In the genomic region with DNA sequence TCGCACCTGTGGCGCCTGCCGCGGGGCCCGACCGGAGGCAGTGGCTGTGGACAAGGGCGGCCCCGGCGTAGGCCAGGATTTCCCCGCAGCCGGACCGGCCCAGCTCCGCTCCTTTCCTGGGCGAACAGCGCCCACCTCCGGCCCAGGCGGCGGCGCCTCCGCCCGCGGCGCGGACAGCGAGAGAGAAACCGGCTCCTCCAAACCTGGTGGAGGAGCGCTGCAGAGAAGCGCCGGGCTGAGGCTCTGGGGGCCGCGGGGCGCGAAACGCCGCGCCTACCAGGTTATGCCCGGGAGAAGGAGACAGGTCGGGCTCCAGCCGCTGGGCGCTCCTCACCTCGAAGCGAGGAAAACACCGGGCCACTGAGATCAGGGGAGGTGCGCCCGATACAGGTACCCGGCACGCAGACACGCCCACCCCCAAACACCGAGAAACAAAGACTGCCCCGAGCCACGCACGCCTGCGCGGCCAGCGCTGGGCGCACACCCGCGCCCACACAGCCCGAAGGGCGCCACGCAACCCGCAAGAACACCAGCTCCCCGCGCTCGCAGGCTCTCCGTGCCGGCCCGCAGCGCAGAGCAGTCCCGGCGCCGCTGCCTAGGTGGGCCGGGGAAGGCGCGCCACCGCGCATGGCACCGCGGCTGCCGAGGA, we compare ENCODE assay signal across 9 cellular contexts. TPM values are rescaled to one million over a fixed set of nuclear protein-coding genes. Genes with fewer than 3 reads are reported as not detected.
DNase-seq lines count a peak whose midpoint lies in the region; ATAC-seq and TF ChIP-seq lines count a peak whose summit lies in the region.
"Had no signal": no experiment of that assay in that cellular context is flagged by ENCODE, and none has a peak within 500 bp of the region (broad histone marks: within the 10 kb centered on the region; RNA-seq: fewer than 3 reads in every experiment).

No MANE protein-coding gene starts in this region.

- no peaks in the 10 kb centered on the region for H3K9me3 ChIP-seq in adrenal gland (replicated peaks in 1 of 3)
- no peaks in the 10 kb centered on the region for H3K9me3 ChIP-seq in stomach smooth muscle (ENCODE audit: control insufficient read depth in 2 of 2, low read length in 2 of 2)

- peak in 5 of 6 experiments; percentile 11 to 52 (median 37) for TF ChIP-seq CTCF in adrenal gland (IDR thresholded peaks at IDR 0.05)

- H3K4me1 ChIP-seq in adrenal gland (replicated peaks in 1 of 2): peaks cover 16 to 24% of the 10 kb centered on the region in 2 donors
- peaks cover 33% of the 10 kb centered on the region for H3K4me1 ChIP-seq in stomach smooth muscle (ENCODE audit: control insufficient read depth, insufficient read depth, low read length)

- no peak for DNase-seq in activated CD8-positive, alpha-beta memory T cell treated with anti-CD3 and anti-CD28 coated beads, Interleukin-2, amount 10 ng/mL, durations not matched to agents 7 days and 5 days
- no peak for DNase-seq in activated CD8-positive, alpha-beta memory T cell treated with anti-CD3 and anti-CD28 coated beads, Interleukin-2, amount 50 U/mL, for 48 hours
- DNase-seq in adrenal gland: peak in 6 of 7 donors; percentile 18 to 66 (median 46)
- DNase-seq in inferior parietal cortex (ENCODE audit: extremely low spot score): peak; percentile 62
- no peak for DNase-seq in activated CD4-positive, alpha-beta T cell treated with anti-CD3 and anti-CD28 coated beads, Interleukin-2, amount 50 U/mL, for 1 hour

- no peaks in the 10 kb centered on the region for H3K36me3 ChIP-seq in adrenal gland (replicated peaks in 1 of 2)
- no peaks in the 10 kb centered on the region for H3K36me3 ChIP-seq in stomach smooth muscle (ENCODE audit: control insufficient read depth in 2 of 2, insufficient read depth in 2 of 2, low read length in 2 of 2)

- intact Hi-C loops in adrenal gland (cut with DNase I): no loop called here

- TF ChIP-seq POLR2A in adrenal gland (IDR thresholded peaks at IDR 0.05): no peak

- WGBS in adrenal gland, 4 donors: 24 to 70% (median 25%) methylated on average over 2 to 80 of the region's 80 CpGs

- no peak overlapping the region for H3K27ac Mint-ChIP-seq in activated CD8-positive, alpha-beta memory T cell treated with anti-CD3 and anti-CD28 coated beads, Interleukin-2, amount 10 ng/mL, durations not matched to agents 7 days and 5 days

- H3K4me3 ChIP-seq in adrenal gland (no peak overlapping the region), stomach smooth muscle (ENCODE audit: low read length in 2 of 2) (peak overlapping the region; percentile 19 to 54)

- peak overlapping the region in 1 of 2 donors; percentile 4 for H3K9ac ChIP-seq in stomach smooth muscle (ENCODE audit: low read length in 2 of 2)

- H3K27me3 Mint-ChIP-seq in activated CD8-positive, alpha-beta memory T cell treated with anti-CD3 and anti-CD28 coated beads, Interleukin-2, amount 10 ng/mL, durations not matched to agents 7 days and 5 days: peaks cover 69% of the 10 kb centered on the region

- peaks cover 12% of the 10 kb centered on the region for H3K4me1 Mint-ChIP-seq in activated CD8-positive, alpha-beta memory T cell treated with anti-CD3 and anti-CD28 coated beads, Interleukin-2, amount 10 ng/mL, durations not matched to agents 7 days and 5 days

- no peaks in the 10 kb centered on the region for H3K9me3 Mint-ChIP-seq in activated CD8-positive, alpha-beta memory T cell treated with anti-CD3 and anti-CD28 coated beads, Interleukin-2, amount 10 ng/mL, durations not matched to agents 7 days and 5 days (ENCODE audit: low read depth)

- CTCF ChIA-PET in activated CD8-positive, alpha-beta memory T cell treated with anti-CD3 and anti-CD28 coated beads, Interleukin-2, amount 10 ng/mL, durations not matched to agents 7 days and 5 days (lab: Charles Lee): interaction anchor here (1.2 kb wide), 1 partner anchor 368 kb away, joined by 4 read pairs; no protein-coding TSS in a partner anchor

- H3K36me3 Mint-ChIP-seq in activated CD8-positive, alpha-beta memory T cell treated with anti-CD3 and anti-CD28 coated beads, Interleukin-2, amount 10 ng/mL, durations not matched to agents 7 days and 5 days: no peaks in the 10 kb centered on the region

- ATAC-seq in activated CD8-positive, alpha-beta memory T cell treated with anti-CD3 and anti-CD28 coated beads, Interleukin-2, amount 10 ng/mL, durations not matched to agents 7 days and 5 days: peak; percentile 17
- ATAC-seq in GM18909 (IDR thresholded peaks at IDR 0.05; ENCODE audit: poor library complexity, unreplicated experiment): no peak
- ATAC-seq in HG03196 (IDR thresholded peaks at IDR 0.05; ENCODE audit: unreplicated experiment): no peak

- no peak overlapping the region for H3K4me3 Mint-ChIP-seq in activated CD8-positive, alpha-beta memory T cell treated with anti-CD3 and anti-CD28 coated beads, Interleukin-2, amount 10 ng/mL, durations not matched to agents 7 days and 5 days

- H3K27ac ChIP-seq in adrenal gland (no peak overlapping the region), stomach smooth muscle (ENCODE audit: low read length) (no peak overlapping the region)

- H3K27me3 ChIP-seq in adrenal gland (peaks cover 18% of the 10 kb centered on the region), stomach smooth muscle (ENCODE audit: control insufficient read depth in 1 of 2, insufficient read depth in 2 of 2, low read length in 2 of 2) (peaks cover 17 to 35% of the 10 kb centered on the region in 2 donors)

RNA-seq across cellular contexts. Expression of gene GRID1, which starts 3.3 kb away (rescaled TPM):
- total RNA-seq in activated CD8-positive, alpha-beta memory T cell treated with anti-CD3 and anti-CD28 coated beads, Interleukin-2, amount 10 ng/mL, durations not matched to agents 7 days and 5 days: not detected
- total RNA-seq in adrenal gland: 1 to 10 TPM; 2.4 to 8.0 (median 4.0) TPM
- polyA plus RNA-seq in adrenal gland: 1 to 10 TPM; 2.2 to 5.6 (median 5.1) TPM
- total RNA-seq: fibroblast of villous mesenchyme had no signal

Comparison
In these comparisons a context has a peak if more than half of its experiments do, and no peak if none do; other contexts are left out.
1. DNase-seq: peak in adrenal gland (6 of 7) and inferior parietal cortex (single experiment); none in activated CD8-positive, alpha-beta memory T cell treated with anti-CD3 and anti-CD28 coated beads, Interleukin-2, amount 10 ng/mL, durations not matched to agents 7 days and 5 days (single experiment), activated CD8-positive, alpha-beta memory T cell treated with anti-CD3 and anti-CD28 coated beads, Interleukin-2, amount 50 U/mL, for 48 hours (single experiment) and activated CD4-positive, alpha-beta T cell treated with anti-CD3 and anti-CD28 coated beads, Interleukin-2, amount 50 U/mL, for 1 hour (single experiment).
2. H3K4me3 ChIP-seq: peak in stomach smooth muscle (2 of 2); none in adrenal gland (0 of 4).